In genomic region chr20:57762531-57763234, GRCh38 we compare ENCODE assay signal across 24 cellular contexts. TPM values are rescaled to one million over a fixed set of nuclear protein-coding genes. Genes with fewer than 3 reads are reported as not detected.
A peak's percentile ranks its signal among the peaks of the same experiment; 100 is the strongest.
DNase-seq lines count a peak whose midpoint lies in the region; ATAC-seq, FAIRE-seq and TF ChIP-seq lines count a peak whose summit lies in the region.
"Had no signal": no experiment of that assay in that cellular context is flagged by ENCODE, and none has a peak within 500 bp of the region (broad histone marks: within the 10 kb centered on the region; RNA-seq: fewer than 3 reads in every experiment).

No MANE protein-coding gene starts in this region.

- no peaks in the 10 kb centered on the region for H3K36me3 ChIP-seq in RWPE2 (ENCODE audit: low read depth)
- H3K36me3 ChIP-seq: SJSA1 had no signal

- H3K27ac Mint-ChIP-seq in stimulated activated naive B cell treated with anti-CD40 and anti-IgM and Interleukin-4, amounts not matched to agents 10 μg/mL and 1 μg/mL and 100 μg/mL, for 72 hours, result peak overlapping the region; percentile 52
- no peak overlapping the region for H3K27ac Mint-ChIP-seq in CD14-positive monocyte
- H3K27ac Mint-ChIP-seq: CD4-positive, CD25-positive, alpha-beta regulatory T cell; GM23338 had no signal

- H3K9me3 ChIP-seq in RWPE2 (ENCODE audit: severe bottlenecking), result peaks cover 5% of the 10 kb centered on the region
- H3K9me3 ChIP-seq: SJSA1 had no signal

- H3K9me3 Mint-ChIP-seq in stimulated activated naive B cell treated with anti-CD40 and anti-IgM and Interleukin-4, amounts not matched to agents 10 μg/mL and 1 μg/mL and 100 μg/mL, for 72 hours, result peaks cover 5 to 13% of the 10 kb centered on the region in 2 donors
- H3K9me3 Mint-ChIP-seq in CD14-positive monocyte, result peaks cover 0 to 6% (median 4%) of the 10 kb centered on the region in 7 donors

- intact Hi-C loops in CD14-positive monocyte (cut with micrococcal nuclease), result no loop called here

- no peak for FAIRE-seq in urothelium cell line (lab: Jason Lieb, UNC)
- FAIRE-seq: RCC 7860 had no signal

- TF ChIP-seq CTCF in C4-2B (conservative IDR thresholded peaks at IDR 0.05) (no peak), RWPE2 (IDR thresholded peaks at IDR 0.05; ENCODE audit: poor library complexity, severe bottlenecking) (no peak), CD14-positive monocyte (IDR thresholded peaks at IDR 0.05) (no peak)

- peaks cover 0 to 8% of the 10 kb centered on the region in 2 donors for H3K36me3 Mint-ChIP-seq in stimulated activated naive B cell treated with anti-CD40 and anti-IgM and Interleukin-4, amounts not matched to agents 10 μg/mL and 1 μg/mL and 100 μg/mL, for 72 hours
- no peaks in the 10 kb centered on the region for H3K36me3 Mint-ChIP-seq in CD14-positive monocyte
- H3K36me3 Mint-ChIP-seq: CD4-positive, CD25-positive, alpha-beta regulatory T cell had no signal

- H3K4me3 Mint-ChIP-seq in stimulated activated naive B cell treated with anti-CD40 and anti-IgM and Interleukin-4, amounts not matched to agents 10 μg/mL and 1 μg/mL and 100 μg/mL, for 72 hours, result no peak overlapping the region
- no peak overlapping the region for H3K4me3 Mint-ChIP-seq in CD14-positive monocyte
- H3K4me3 Mint-ChIP-seq: GM23338 had no signal

- no peaks in the 10 kb centered on the region for H3K27me3 ChIP-seq in RWPE2 (ENCODE audit: insufficient read depth, poor library complexity, severe bottlenecking)
- H3K27me3 ChIP-seq: SJSA1 had no signal

- DNase-seq in RWPE2 (ENCODE audit: low spot score), result peak; percentile 55
- DNase-seq in left kidney (ENCODE audit: low read depth, low spot score), result peak; percentile 22
- DNase-seq in stimulated activated naive B cell treated with anti-CD40 and anti-IgM and Interleukin-4, amounts not matched to agents 10 μg/mL and 1 μg/mL and 100 μg/mL, for 72 hours, result no peak
- DNase-seq in CD14-positive monocyte (ENCODE audit: low spot score), result no peak
- no peak for DNase-seq in urothelium cell line (ENCODE audit: low spot score)
- no peak for DNase-seq in T-helper 9 cell
- DNase-seq: AML-193; CD4-positive, CD25-positive, alpha-beta regulatory T cell; EL; GF-D8; HCEC 1CT; IMR-90; MV-4-11; NCI-H1105 treated with DMSO at 0.1 percent for 48 hours; NCI-H2029 treated with DMSO at 0.1 percent for 48 hours; NCI-H2171 treated with DMSO at 0.1 percent for 48 hours; NCI-H524 treated with DMSO at 0.1 percent for 48 hours; OCI-M1 had no signal

- peaks cover 6 to 7% of the 10 kb centered on the region in 2 donors for H3K4me1 Mint-ChIP-seq in stimulated activated naive B cell treated with anti-CD40 and anti-IgM and Interleukin-4, amounts not matched to agents 10 μg/mL and 1 μg/mL and 100 μg/mL, for 72 hours
- H3K4me1 Mint-ChIP-seq in CD14-positive monocyte, result no peaks in the 10 kb centered on the region
- H3K4me1 Mint-ChIP-seq: CD4-positive, CD25-positive, alpha-beta regulatory T cell had no signal

- ATAC-seq in RWPE2 (ENCODE audit: low read depth), result no peak
- no peak for ATAC-seq in stimulated activated naive B cell treated with anti-CD40 and anti-IgM and Interleukin-4, amounts not matched to agents 10 μg/mL and 1 μg/mL and 100 μg/mL, for 72 hours (replicated peaks)
- ATAC-seq: GM23338, Right ventricle myocardium inferior had no signal

- no peak overlapping the region for H3K4me3 ChIP-seq in RWPE2 (ENCODE audit: severe bottlenecking)
- H3K4me3 ChIP-seq: GM23338, SJSA1 had no signal

- H3K27ac ChIP-seq in C4-2B (peak overlapping the region; percentile 96), RWPE2 (ENCODE audit: poor library complexity, severe bottlenecking) (no peak overlapping the region)
- H3K27ac ChIP-seq: KMS-11, SJSA1 had no signal

- no peaks in the 10 kb centered on the region for H3K4me1 ChIP-seq in RWPE2 (ENCODE audit: insufficient read depth, poor library complexity, severe bottlenecking)
- H3K4me1 ChIP-seq: SJSA1 had no signal

- peaks cover 17 to 39% of the 10 kb centered on the region in 2 donors for H3K27me3 Mint-ChIP-seq in stimulated activated naive B cell treated with anti-CD40 and anti-IgM and Interleukin-4, amounts not matched to agents 10 μg/mL and 1 μg/mL and 100 μg/mL, for 72 hours
- peaks cover 0 to 6% (median 4%) of the 10 kb centered on the region in 3 donors for H3K27me3 Mint-ChIP-seq in CD14-positive monocyte (ENCODE audit: low read depth in 3 of 3)

RNA-seq across cellular contexts. Expression of gene PMEPA1, which starts 52.9 kb away (rescaled TPM):
- under 1 TPM; 0.59 to 0.73 TPM for polyA plus RNA-seq in CD14-positive monocyte

Comparison
In these comparisons a context has a peak if more than half of its experiments do, and no peak if none do; other contexts are left out.
1. DNase-seq: peak in RWPE2 (single experiment) and left kidney (single experiment); none in stimulated activated naive B cell treated with anti-CD40 and anti-IgM and Interleukin-4, amounts not matched to agents 10 μg/mL and 1 μg/mL and 100 μg/mL, for 72 hours (single experiment), CD14-positive monocyte (single experiment), urothelium cell line (single experiment) and T-helper 9 cell (single experiment).